1 cellular context compared by ENCODE assay signal in the genomic region with DNA sequence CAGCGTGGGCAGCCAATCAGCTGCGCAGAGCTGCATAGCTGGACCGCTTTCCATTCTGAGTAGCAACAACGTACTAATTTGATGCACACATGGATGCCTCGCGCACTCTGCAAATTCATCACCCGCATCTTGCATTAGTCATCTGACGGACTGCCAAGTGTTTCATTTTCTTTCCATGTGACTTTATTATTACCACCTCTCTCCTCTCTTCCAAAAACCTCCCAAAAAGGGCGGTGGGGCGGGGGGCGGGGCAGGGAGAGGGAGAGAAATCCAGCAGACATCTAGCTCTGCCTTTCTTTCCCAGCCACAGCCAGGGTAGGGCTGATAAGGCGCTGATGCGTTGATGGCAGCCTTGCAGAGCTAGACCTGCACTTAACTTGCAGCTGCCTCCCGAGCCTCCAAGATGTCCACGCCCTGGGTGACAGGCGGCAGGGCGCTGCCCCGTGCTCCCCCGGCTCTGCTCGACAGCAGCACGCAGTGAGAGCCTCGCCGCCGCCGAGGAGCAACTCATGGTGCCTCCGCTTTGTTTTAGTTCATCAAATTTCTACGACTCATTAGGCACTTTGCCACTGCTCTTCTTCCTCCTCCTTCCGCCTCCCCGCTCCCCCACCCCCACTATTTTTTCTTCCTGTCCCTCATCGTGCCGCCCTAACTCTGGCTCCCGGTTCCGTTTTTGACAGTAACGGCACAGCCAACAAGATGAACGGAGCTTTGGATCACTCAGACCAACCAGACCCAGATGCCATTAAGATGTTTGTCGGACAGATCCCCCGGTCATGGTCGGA.
TF ChIP-seq lines count a peak whose summit lies in the region.

No MANE protein-coding gene starts in this region.

TF ChIP-seq in HepG2, 621 proteins besides CTCF, POLR2A, EP300 and RAD21 (continued from another document):
- TF ChIP-seq, protein P1, sequence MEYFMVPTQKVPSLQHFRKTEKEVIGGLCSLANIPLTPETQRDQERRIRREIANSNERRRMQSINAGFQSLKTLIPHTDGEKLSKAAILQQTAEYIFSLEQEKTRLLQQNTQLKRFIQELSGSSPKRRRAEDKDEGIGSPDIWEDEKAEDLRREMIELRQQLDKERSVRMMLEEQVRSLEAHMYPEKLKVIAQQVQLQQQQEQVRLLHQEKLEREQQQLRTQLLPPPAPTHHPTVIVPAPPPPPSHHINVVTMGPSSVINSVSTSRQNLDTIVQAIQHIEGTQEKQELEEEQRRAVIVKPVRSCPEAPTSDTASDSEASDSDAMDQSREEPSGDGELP (IDR thresholded peaks at IDR 0.05; ENCODE audit: borderline replicate concordance, low read depth): no peak
- TF ChIP-seq, protein P2, sequence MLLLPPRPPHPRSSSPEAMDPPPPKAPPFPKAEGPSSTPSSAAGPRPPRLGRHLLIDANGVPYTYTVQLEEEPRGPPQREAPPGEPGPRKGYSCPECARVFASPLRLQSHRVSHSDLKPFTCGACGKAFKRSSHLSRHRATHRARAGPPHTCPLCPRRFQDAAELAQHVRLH (CRISPR knock-in tag; IDR thresholded peaks at IDR 0.05; ENCODE audit: borderline replicate concordance, low read depth): no peak
